Comparison of ENCODE assay signal across 18 cellular contexts in genomic region chr5:179114756-179115155, GRCh38. TPM values are rescaled to one million over a fixed set of nuclear protein-coding genes. Genes with fewer than 3 reads are reported as not detected.
DNase-seq lines count a peak whose midpoint lies in the region; ATAC-seq and TF ChIP-seq lines count a peak whose summit lies in the region.
"Had no signal": no experiment of that assay in that cellular context is flagged by ENCODE, and none has a peak within 500 bp of the region (broad histone marks: within the 10 kb centered on the region; RNA-seq: fewer than 3 reads in every experiment).

No MANE protein-coding gene starts in this region.

- H3K9me3 ChIP-seq in esophagus muscularis mucosa (peaks cover 0 to 76% (median 51%) of the 10 kb centered on the region in 4 donors), ascending aorta (peaks cover 43 to 76% of the 10 kb centered on the region in 2 donors)

- TF ChIP-seq EP300 in esophagus muscularis mucosa (IDR thresholded peaks at IDR 0.05) = no peak

- no peak for ATAC-seq in GM21528 (IDR thresholded peaks at IDR 0.05; ENCODE audit: low FRiP score, unreplicated experiment)
- ATAC-seq: HCT116 had no signal

- no peaks in the 10 kb centered on the region for H3K36me3 ChIP-seq in H7 (replicated peaks; ENCODE audit: control insufficient read depth, insufficient read depth, low read length)
- H3K36me3 ChIP-seq in esophagus muscularis mucosa = peaks cover 0 to 19% (median 3%) of the 10 kb centered on the region in 4 donors
- peaks cover 0 to 14% of the 10 kb centered on the region in 2 donors for H3K36me3 ChIP-seq in ascending aorta

- H3K27me3 ChIP-seq in H7 (ENCODE audit: control insufficient read depth, insufficient read depth, low read length) (no peaks in the 10 kb centered on the region), esophagus muscularis mucosa (no peaks in the 10 kb centered on the region), ascending aorta (no peaks in the 10 kb centered on the region)

- no peak for TF ChIP-seq CTCF in esophagus muscularis mucosa (IDR thresholded peaks at IDR 0.05)
- no peak for TF ChIP-seq CTCF in ascending aorta (IDR thresholded peaks at IDR 0.05)

- no peaks in the 10 kb centered on the region for H3K4me1 ChIP-seq in esophagus muscularis mucosa
- no peaks in the 10 kb centered on the region for H3K4me1 ChIP-seq in ascending aorta

- 96% methylated on average over 7 of the region's 7 CpGs for WGBS in esophagus muscularis mucosa

- DNase-seq in 8988T (peak; percentile 8), H7 (peak; percentile 8), esophagus muscularis mucosa (ENCODE audit: extremely low spot score) (peak; percentile 57), posterior vena cava (ENCODE audit: low spot score) (peak; percentile 44), NCI-H226 (no peak), ascending aorta (ENCODE audit: low spot score in 2 of 2) (no peak)
- DNase-seq in stimulated activated CD4-positive, alpha-beta T cell treated with anti-CD3 and anti-CD28 coated beads, Interleukin-2, amount 100 ng/mL, for 48 hours = no peak
- DNase-seq: ACHN; C1 segment of cervical spinal cord; Calu3; CD4-positive, alpha-beta T cell; DMS79; EL had no signal

- H3K4me3 ChIP-seq in H7 (ENCODE audit: insufficient read depth, low read depth, low read length) = no peak overlapping the region
- H3K4me3 ChIP-seq in esophagus muscularis mucosa = no peak overlapping the region
- H3K4me3 ChIP-seq in ascending aorta = no peak overlapping the region

- no peak for TF ChIP-seq POLR2A in esophagus muscularis mucosa (IDR thresholded peaks at IDR 0.05; ENCODE audit: low read depth)

- intact Hi-C loops in esophagus muscularis mucosa (cut with DNase I) = no loop called here
- intact Hi-C loops in posterior vena cava (cut with DNase I) = no loop called here
- intact Hi-C loops in ascending aorta (cut with DNase I) = no loop called here

- no peak overlapping the region for H3K27ac ChIP-seq in esophagus muscularis mucosa (replicated peaks in 1 of 4)
- no peak overlapping the region for H3K27ac ChIP-seq in ascending aorta
- H3K27ac ChIP-seq: HL-60 had no signal

RNA-seq across cellular contexts. Expression of gene ZNF354C, which starts 54.6 kb away (rescaled TPM):
- 0.03 and 0.07 TPM in 2 replicates for total RNA-seq in H7 (2014; rRNA removed; shearing (Covaris generic))
- total RNA-seq in esophagus muscularis mucosa (1 to 10 TPM; 5.0 to 7.9 (median 6.3) TPM), posterior vena cava (1 to 10 TPM; 6.3 to 6.7 TPM), ascending aorta (3.0 TPM)
- total RNA-seq: A172, H4 had no signal

Comparison
In these comparisons a context has a peak if more than half of its experiments do, and no peak if none do; other contexts are left out.
1. DNase-seq: peak in 8988T (single experiment), H7 (single experiment), esophagus muscularis mucosa (single experiment) and posterior vena cava (single experiment); none in NCI-H226 (single experiment), ascending aorta (0 of 2) and stimulated activated CD4-positive, alpha-beta T cell treated with anti-CD3 and anti-CD28 coated beads, Interleukin-2, amount 100 ng/mL, for 48 hours (0 of 2).